1 cellular context compared by ENCODE assay signal in genomic region chr7:101688995-101689907, GRCh38.
TF ChIP-seq lines count a peak whose summit lies in the region.

No MANE protein-coding gene starts in this region.

TF ChIP-seq in HepG2, 621 proteins besides CTCF, POLR2A, EP300 and RAD21 (continued from another document):
- TF ChIP-seq NFKB2 (CRISPR knock-in tag; IDR thresholded peaks at IDR 0.05; ENCODE audit: borderline replicate concordance) (0 out of 2 replicates have a peak, but pooled peaks have one; percentile 7), ZNF768 (CRISPR knock-in tag; IDR thresholded peaks at IDR 0.05) (peak; percentile 91)
